ENCODE assay signal across 8 cellular contexts in genomic region chr11:65118097-65118837, GRCh38. TPM values are rescaled to one million over a fixed set of nuclear protein-coding genes. Genes with fewer than 3 reads are reported as not detected.
A peak's percentile ranks its signal among the peaks of the same experiment; 100 is the strongest.
DNase-seq lines count a peak whose midpoint lies in the region; ATAC-seq and TF ChIP-seq lines count a peak whose summit lies in the region.

No MANE protein-coding gene starts in this region.

- DNase-seq in activated naive CD4-positive, alpha-beta T cell treated with anti-CD3 and anti-CD28 coated beads, Interleukin-2, amount 50 U/mL, for 16 hours, result no peak
- no peak for DNase-seq in activated T-helper 2 cell treated with anti-CD3 and anti-CD28 coated beads, Interferon-gamma antibody, Interleukin-2, Interleukin-4, amounts not matched to agents 10 μg/mL and 5 μg/mL and 100 μg/mL, durations not matched to agents 14 hours and 24 hours and 36 hours (ENCODE audit: low spot score)
- no peak for DNase-seq in mesothelial cell of epicardium (ENCODE audit: low spot score in 2 of 2, unreplicated experiment in 2 of 2)
- no peak for DNase-seq in tibial nerve (ENCODE audit: low spot score in 2 of 2)
- DNase-seq in NCI-H1105 (lab: John Stamatoyannopoulos, UW), result no peak
- DNase-seq in SJCRH30, result no peak

- ATAC-seq in HG02973 (IDR thresholded peaks at IDR 0.05; ENCODE audit: unreplicated experiment), result no peak

- intact Hi-C loops in activated T-helper 2 cell treated with anti-CD3 and anti-CD28 coated beads, Interferon-gamma antibody, Interleukin-2, Interleukin-4, amounts not matched to agents 10 μg/mL and 5 μg/mL and 100 μg/mL, durations not matched to agents 14 hours and 24 hours and 36 hours (cut with micrococcal nuclease), result loop anchor here (5.0 to 10.0 kb wide), 3 partner anchors 203 to 457 kb away; partner anchors contain the start of genes ATG2A, EHBP1L1, FAM89B and ZNRD2

- H3K36me3 ChIP-seq in tibial nerve, result peaks cover 0 to 57% (median 13%) of the 10 kb centered on the region in 3 donors
- peaks cover 20% of the 10 kb centered on the region for H3K36me3 ChIP-seq in SJCRH30

- peak overlapping the region; percentile 90 for H3K27ac Mint-ChIP-seq in activated naive CD4-positive, alpha-beta T cell treated with anti-CD3 and anti-CD28 coated beads, Interleukin-2, amount 50 U/mL, for 24 hours
- peak overlapping the region; percentile 82 for H3K27ac Mint-ChIP-seq in activated T-helper 2 cell treated with anti-CD3 and anti-CD28 coated beads, Interferon-gamma antibody, Interleukin-2, Interleukin-4, amounts not matched to agents 10 μg/mL and 5 μg/mL and 100 μg/mL, durations not matched to agents 14 hours and 24 hours and 36 hours
- H3K27ac Mint-ChIP-seq in mesothelial cell of epicardium, result peak overlapping the region; percentile 96

- peaks cover 28% of the 10 kb centered on the region for H3K36me3 Mint-ChIP-seq in activated naive CD4-positive, alpha-beta T cell treated with anti-CD3 and anti-CD28 coated beads, Interleukin-2, amount 50 U/mL, for 24 hours
- H3K36me3 Mint-ChIP-seq in activated T-helper 2 cell treated with anti-CD3 and anti-CD28 coated beads, Interferon-gamma antibody, Interleukin-2, Interleukin-4, amounts not matched to agents 10 μg/mL and 5 μg/mL and 100 μg/mL, durations not matched to agents 14 hours and 24 hours and 36 hours (ENCODE audit: low read depth), result peaks cover 66% of the 10 kb centered on the region
- H3K36me3 Mint-ChIP-seq in mesothelial cell of epicardium, result peaks cover 10% of the 10 kb centered on the region

- no peaks in the 10 kb centered on the region for H3K27me3 ChIP-seq in tibial nerve
- H3K27me3 ChIP-seq in SJCRH30, result no peaks in the 10 kb centered on the region

- H3K4me1 ChIP-seq in tibial nerve, result peaks cover 0 to 58% (median 26%) of the 10 kb centered on the region in 4 donors
- H3K4me1 ChIP-seq in SJCRH30, result peaks cover 7% of the 10 kb centered on the region; the same call in 1 of the 2 replicates

- H3K4me3 ChIP-seq in tibial nerve, result peak overlapping the region in 1 of 4 donors; percentile 86
- H3K4me3 ChIP-seq in SJCRH30, result no peak overlapping the region

- TF ChIP-seq POLR2A in tibial nerve (IDR thresholded peaks at IDR 0.05), result no peak

- TF ChIP-seq CTCF in mesothelial cell of epicardium (IDR thresholded peaks at IDR 0.05; ENCODE audit: unreplicated experiment) (peak; percentile 70), tibial nerve (IDR thresholded peaks at IDR 0.05) (peak in 1 of 5 experiments; percentile 4)

- 78 to 83% methylated on average over 18 of the region's 18 CpGs for WGBS in tibial nerve, 2 donors

- H3K27ac ChIP-seq in tibial nerve (peak overlapping the region; percentile 42 to 88 (median 70)), SJCRH30 (no peak overlapping the region)

- no peak for TF ChIP-seq EP300 in tibial nerve (IDR thresholded peaks at IDR 0.05)

- H3K9me3 Mint-ChIP-seq in activated naive CD4-positive, alpha-beta T cell treated with anti-CD3 and anti-CD28 coated beads, Interleukin-2, amount 50 U/mL, for 24 hours, result no peaks in the 10 kb centered on the region
- no peaks in the 10 kb centered on the region for H3K9me3 Mint-ChIP-seq in activated T-helper 2 cell treated with anti-CD3 and anti-CD28 coated beads, Interferon-gamma antibody, Interleukin-2, Interleukin-4, amounts not matched to agents 10 μg/mL and 5 μg/mL and 100 μg/mL, durations not matched to agents 14 hours and 24 hours and 36 hours
- no peaks in the 10 kb centered on the region for H3K9me3 Mint-ChIP-seq in mesothelial cell of epicardium

- H3K27me3 Mint-ChIP-seq in activated naive CD4-positive, alpha-beta T cell treated with anti-CD3 and anti-CD28 coated beads, Interleukin-2, amount 50 U/mL, for 24 hours, result no peaks in the 10 kb centered on the region
- no peaks in the 10 kb centered on the region for H3K27me3 Mint-ChIP-seq in activated T-helper 2 cell treated with anti-CD3 and anti-CD28 coated beads, Interferon-gamma antibody, Interleukin-2, Interleukin-4, amounts not matched to agents 10 μg/mL and 5 μg/mL and 100 μg/mL, durations not matched to agents 14 hours and 24 hours and 36 hours (ENCODE audit: low read depth)
- no peaks in the 10 kb centered on the region for H3K27me3 Mint-ChIP-seq in mesothelial cell of epicardium (ENCODE audit: low read depth)

- peaks cover 63% of the 10 kb centered on the region for H3K4me1 Mint-ChIP-seq in activated naive CD4-positive, alpha-beta T cell treated with anti-CD3 and anti-CD28 coated beads, Interleukin-2, amount 50 U/mL, for 24 hours
- H3K4me1 Mint-ChIP-seq in activated T-helper 2 cell treated with anti-CD3 and anti-CD28 coated beads, Interferon-gamma antibody, Interleukin-2, Interleukin-4, amounts not matched to agents 10 μg/mL and 5 μg/mL and 100 μg/mL, durations not matched to agents 14 hours and 24 hours and 36 hours (ENCODE audit: low read depth), result peaks cover 28% of the 10 kb centered on the region
- peaks cover 39% of the 10 kb centered on the region for H3K4me1 Mint-ChIP-seq in mesothelial cell of epicardium

- peak overlapping the region; percentile 91 for H3K4me3 Mint-ChIP-seq in activated naive CD4-positive, alpha-beta T cell treated with anti-CD3 and anti-CD28 coated beads, Interleukin-2, amount 50 U/mL, for 24 hours
- peak overlapping the region; percentile 84 for H3K4me3 Mint-ChIP-seq in activated T-helper 2 cell treated with anti-CD3 and anti-CD28 coated beads, Interferon-gamma antibody, Interleukin-2, Interleukin-4, amounts not matched to agents 10 μg/mL and 5 μg/mL and 100 μg/mL, durations not matched to agents 14 hours and 24 hours and 36 hours (ENCODE audit: low read depth)
- H3K4me3 Mint-ChIP-seq in mesothelial cell of epicardium, result peak overlapping the region; percentile 85

- H3K9me3 ChIP-seq in tibial nerve (no peaks in the 10 kb centered on the region), SJCRH30 (replicated peaks) (no peaks in the 10 kb centered on the region)

RNA-seq across cellular contexts. Expression of gene ZNHIT2, which starts 0.8 kb away (rescaled TPM):
- 11.3 and 12.8 TPM in 2 replicates for total RNA-seq in activated T-helper 2 cell treated with anti-CD3 and anti-CD28 coated beads, Interferon-gamma antibody, Interleukin-2, Interleukin-4, amounts not matched to agents 10 μg/mL and 5 μg/mL and 100 μg/mL, durations not matched to agents 14 hours and 24 hours and 36 hours
- total RNA-seq in mesothelial cell of epicardium, result 6.7 to 7.5 TPM (median 7.3 TPM) in 3 replicates
- total RNA-seq in tibial nerve, result 10 to 100 TPM; 19.2 to 26.8 (median 22.6) TPM
- total RNA-seq in SJCRH30 (2014; rRNA removed; shearing (Covaris generic)), result 8.3 and 9.4 TPM in 2 replicates

RNA-seq across cellular contexts. Expression of gene FAU, which starts 3.7 kb away (rescaled TPM):
- total RNA-seq in activated T-helper 2 cell treated with anti-CD3 and anti-CD28 coated beads, Interferon-gamma antibody, Interleukin-2, Interleukin-4, amounts not matched to agents 10 μg/mL and 5 μg/mL and 100 μg/mL, durations not matched to agents 14 hours and 24 hours and 36 hours, result 1,016 and 1,034 TPM in 2 replicates
- total RNA-seq in mesothelial cell of epicardium, result 710 to 765 TPM (median 760 TPM) in 3 replicates
- total RNA-seq in tibial nerve, result 1,000 to 10,000 TPM; 1,078 to 1,548 (median 1,229) TPM
- total RNA-seq in SJCRH30 (2014; rRNA removed; shearing (Covaris generic)), result 281 and 356 TPM in 2 replicates

RNA-seq across cellular contexts. Expression of gene MRPL49, which starts 3.9 kb away (rescaled TPM):
- 66.6 and 67.1 TPM in 2 replicates for total RNA-seq in activated T-helper 2 cell treated with anti-CD3 and anti-CD28 coated beads, Interferon-gamma antibody, Interleukin-2, Interleukin-4, amounts not matched to agents 10 μg/mL and 5 μg/mL and 100 μg/mL, durations not matched to agents 14 hours and 24 hours and 36 hours
- 41.3 to 45.3 TPM (median 43.8 TPM) in 3 replicates for total RNA-seq in mesothelial cell of epicardium
- total RNA-seq in tibial nerve, result 10 to 100 TPM; 48.8 to 55.9 (median 54.2) TPM
- total RNA-seq in SJCRH30 (2014; rRNA removed; shearing (Covaris generic)), result 51.5 and 58.9 TPM in 2 replicates

RNA-seq across cellular contexts. Expression of gene TM7SF2, which starts 6.6 kb away (rescaled TPM):
- total RNA-seq in activated T-helper 2 cell treated with anti-CD3 and anti-CD28 coated beads, Interferon-gamma antibody, Interleukin-2, Interleukin-4, amounts not matched to agents 10 μg/mL and 5 μg/mL and 100 μg/mL, durations not matched to agents 14 hours and 24 hours and 36 hours, result 34.4 and 36.9 TPM in 2 replicates
- 73.4 to 75.6 TPM (median 74.2 TPM) in 3 replicates for total RNA-seq in mesothelial cell of epicardium
- total RNA-seq in tibial nerve, result 10 to 100 TPM; 13.6 to 93.0 (median 41.5) TPM
- total RNA-seq in SJCRH30 (2014; rRNA removed; shearing (Covaris generic)), result 2.9 and 3.7 TPM in 2 replicates

RNA-seq across cellular contexts. Expression of gene SYVN1, which starts 16.1 kb away (rescaled TPM):
- total RNA-seq in activated T-helper 2 cell treated with anti-CD3 and anti-CD28 coated beads, Interferon-gamma antibody, Interleukin-2, Interleukin-4, amounts not matched to agents 10 μg/mL and 5 μg/mL and 100 μg/mL, durations not matched to agents 14 hours and 24 hours and 36 hours, result 40.1 and 42.2 TPM in 2 replicates
- 45.4 to 52.6 TPM (median 47.8 TPM) in 3 replicates for total RNA-seq in mesothelial cell of epicardium
- total RNA-seq in tibial nerve, result 10 to 100 TPM; 31.6 to 72.6 (median 58.3) TPM
- total RNA-seq in SJCRH30 (2014; rRNA removed; shearing (Covaris generic)), result 7.8 and 8.4 TPM in 2 replicates
